Comparison of ENCODE assay signal across 26 cellular contexts in genomic region chr5:103295871-103296270, GRCh38.
"Had no signal": no experiment of that assay in that cellular context is flagged by ENCODE, and none has a peak within 500 bp of the region (broad histone marks: within the 10 kb centered on the region; RNA-seq: fewer than 3 reads in every experiment).

No MANE protein-coding gene starts in this region.

- H3K27me3 ChIP-seq: MG63, Peyer's patch, SJSA1 had no signal

- DNase-seq: activated B cell treated with CpG ODN at 0.5 μM for 24 hours; activated CD4-positive, alpha-beta memory T cell treated with anti-CD3 and anti-CD28 coated beads for 36 hours; activated CD4-positive, alpha-beta T cell treated with anti-CD3 and anti-CD28 coated beads for 1 hour; activated CD4-positive, alpha-beta T cell treated with anti-CD3 and anti-CD28 coated beads, Interleukin-2, amount 10 ng/mL, durations not matched to agents 7 days and 5 days; activated CD8-positive, alpha-beta memory T cell treated with anti-CD3 and anti-CD28 coated beads for 24 hours; activated effector memory CD4-positive, alpha-beta T cell treated with anti-CD3 and anti-CD28 coated beads, Interleukin-2, amount 50 U/mL, for 16 hours; activated naive CD4-positive, alpha-beta T cell treated with Interleukin-2 at 50 U/mL for 16 hours; activated naive CD8-positive, alpha-beta T cell treated with anti-CD3 and anti-CD28 coated beads, Interleukin-2, amount 50 U/mL, for 24 hours; activated T-cell treated with anti-CD3 and anti-CD28 coated beads, Interleukin-2, amount 50 U/mL, for 4 hours; amniotic stem cell; MG63; MV-4-11; NCI-H1092 treated with DMSO at 0.1 percent for 48 hours; NCI-H1436; NCI-H1694 treated with DMSO at 0.1 percent for 48 hours; NCI-H2029 treated with DMSO at 0.1 percent for 48 hours; NCI-H510A treated with DMSO at 0.1 percent for 48 hours; NCI-H748 treated with DMSO at 0.1 percent for 48 hours; NK-92 treated with Interleukin-12 subunit alpha and Interleukin-12 subunit beta, amount 100 ng/mL, for 24 hours; Peyer's patch; Right ventricle myocardium superior had no signal

- ATAC-seq: activated naive CD4-positive, alpha-beta T cell treated with anti-CD3 and anti-CD28 coated beads, Interleukin-2, amount 50 U/mL, for 72 hours; activated naive CD8-positive, alpha-beta T cell treated with anti-CD3 and anti-CD28 coated beads, Interleukin-2, amount 50 U/mL, for 24 hours; activated T-cell treated with anti-CD3 and anti-CD28 coated beads, Interleukin-2, amount 50 U/mL, for 4 hours; SK-N-SH treated with all-trans-retinoic acid at 6 μM for 48 hours had no signal

- H3K36me3 ChIP-seq: MG63, Peyer's patch, SJSA1 had no signal

- H3K9me3 ChIP-seq: MG63, Peyer's patch, SJSA1 had no signal

- H3K27ac ChIP-seq: Peyer's patch, RWPE1, SJSA1 had no signal

- H3K4me3 ChIP-seq: MG63, Peyer's patch, SJSA1 had no signal

- H3K4me1 ChIP-seq: Peyer's patch, SJSA1 had no signal

- FAIRE-seq: astrocyte had no signal
